ENCODE assay signal across 13 cellular contexts in genomic region chr11:98711011-98711410, GRCh38.
A peak's percentile ranks its signal among the peaks of the same experiment; 100 is the strongest.
DNase-seq lines count a peak whose midpoint lies in the region.
"Had no signal": no experiment of that assay in that cellular context is flagged by ENCODE, and none has a peak within 500 bp of the region (broad histone marks: within the 10 kb centered on the region; RNA-seq: fewer than 3 reads in every experiment).

No MANE protein-coding gene starts in this region.

- peak; percentile 1 for DNase-seq in DMS 273 treated with DMSO at 0.1 percent for 48 hours (lab: John Stamatoyannopoulos, UW)
- DNase-seq in NCI-H1092 (lab: John Stamatoyannopoulos, UW), result peak; percentile 9
- peak; percentile 2 for DNase-seq in brain pericyte (ENCODE audit: low read depth, low spot score)
- peak; percentile 5 for DNase-seq in occipital lobe (lab: John Stamatoyannopoulos, UW)
- DNase-seq in SKM-1 treated with dmso at 0.1 percent for 144 hours (lab: John Stamatoyannopoulos, UW; ENCODE audit: unreplicated experiment), result no peak
- DNase-seq in HuH-7 (ENCODE audit: low spot score), result no peak
- DNase-seq in cortex of kidney (lab: John Stamatoyannopoulos, UW), result no peak
- DNase-seq: CD8-positive, alpha-beta memory T cell; HFFc6; NCI-H1436; NCI-H2029 treated with DMSO at 0.1 percent for 48 hours; NCI-H345; NCI-H748 treated with DMSO at 0.1 percent for 48 hours had no signal

Comparison
In these comparisons a context has a peak if more than half of its experiments do, and no peak if none do; other contexts are left out.
1. DNase-seq: peak in DMS 273 treated with DMSO at 0.1 percent for 48 hours (single experiment), NCI-H1092 (single experiment), brain pericyte (single experiment) and occipital lobe (single experiment); none in SKM-1 treated with dmso at 0.1 percent for 144 hours (single experiment), HuH-7 (single experiment) and cortex of kidney (single experiment).